In the genomic region with DNA sequence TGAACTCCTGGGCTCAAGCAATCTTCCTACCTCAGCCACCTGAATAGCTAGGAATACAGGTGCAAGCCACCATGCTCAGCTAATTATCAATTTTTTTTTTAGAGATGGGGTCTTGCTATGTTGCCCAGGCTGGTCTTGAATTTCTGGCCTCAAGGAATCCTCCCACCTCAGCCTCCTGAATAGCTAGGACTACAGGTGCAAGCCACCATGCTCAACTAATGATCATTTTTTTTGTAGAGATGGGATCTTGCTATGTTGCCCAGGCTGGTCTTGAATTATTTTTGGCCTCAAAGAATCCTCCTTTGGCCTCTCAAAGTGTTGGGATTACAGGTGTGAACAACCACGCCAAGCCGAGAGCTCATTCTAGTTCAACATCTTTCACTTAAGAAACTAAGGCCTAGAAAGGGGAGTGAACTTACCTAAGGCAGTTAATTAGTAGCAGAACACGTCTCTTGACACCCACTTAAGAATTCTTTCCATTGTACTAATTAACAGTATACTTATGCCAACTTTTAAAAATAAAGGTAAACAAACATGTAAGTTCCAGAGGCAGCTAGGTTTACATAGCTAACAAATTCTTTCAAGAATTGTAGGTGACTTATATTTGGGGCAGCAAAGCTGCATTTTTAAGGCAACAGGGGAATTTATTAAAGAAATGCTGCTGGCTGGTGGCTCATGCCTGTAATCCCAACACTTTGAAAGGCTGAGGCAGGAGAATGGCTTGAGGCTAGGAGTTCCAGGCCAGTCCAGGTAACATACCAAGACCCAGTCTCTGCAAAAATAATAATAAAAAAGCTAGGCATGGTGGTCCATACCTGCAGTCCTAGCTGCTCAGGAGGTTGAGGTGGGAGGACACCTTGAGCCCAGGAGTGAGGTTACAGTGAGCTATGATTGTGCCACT, we compare ENCODE assay signal across 19 cellular contexts.
"Had no signal": no experiment of that assay in that cellular context is flagged by ENCODE, and none has a peak within 500 bp of the region (broad histone marks: within the 10 kb centered on the region; RNA-seq: fewer than 3 reads in every experiment).

No MANE protein-coding gene starts in this region.

- ATAC-seq: activated CD8-positive, alpha-beta T cell treated with anti-CD3 and anti-CD28 coated beads for 36 hours; effector memory CD8-positive, alpha-beta T cell; foreskin keratinocyte had no signal

- H3K4me1 ChIP-seq: foreskin keratinocyte had no signal

- H3K4me2 ChIP-seq: hepatocyte had no signal

- H3K27me3 ChIP-seq: foreskin keratinocyte, hepatocyte, stomach had no signal

- H3K4me1 Mint-ChIP-seq: nephron progenitor cell had no signal

- DNase-seq: activated CD4-positive, alpha-beta T cell treated with anti-CD3 and anti-CD28 coated beads, Interleukin-2, amount 10 ng/mL, durations not matched to agents 24 days and 14 days; activated CD8-positive, alpha-beta T cell treated with anti-CD3 and anti-CD28 coated beads for 36 hours; activated gamma-delta T cell; activated T-cell treated with anti-CD3 and anti-CD28 coated beads, Interleukin-2, amount 50 U/mL, for 24 hours; dermis blood vessel endothelial cell; effector memory CD8-positive, alpha-beta T cell; foreskin keratinocyte; nephron progenitor cell; nucleus accumbens; stimulated activated CD4-positive, alpha-beta T cell treated with anti-CD3 and anti-CD28 coated beads, Interleukin-12 subunit alpha, Interleukin-12 subunit beta, amount 100 ng/mL, for 4 hours; stimulated activated CD4-positive, alpha-beta T cell treated with anti-CD3 and anti-CD28 coated beads, Interleukin-1b, Interleukin-23, amount 100 ng/mL, for 48 hours; stomach; T1000 had no signal

- H3K4me3 ChIP-seq: hepatocyte, lung, stomach had no signal

- FAIRE-seq: bronchial epithelial cell had no signal

- H3K9me3 ChIP-seq: stomach had no signal

- H2AFZ ChIP-seq: hepatocyte had no signal

- H3K9me3 Mint-ChIP-seq: activated T-cell treated with anti-CD3 and anti-CD28 coated beads, Interleukin-2, amount 50 U/mL, for 24 hours; effector memory CD8-positive, alpha-beta T cell; nephron progenitor cell; type B pancreatic cell had no signal

- H3K27ac ChIP-seq: foreskin keratinocyte, hepatocyte, stomach had no signal

- H3K27ac Mint-ChIP-seq: activated CD4-positive, alpha-beta T cell treated with anti-CD3 and anti-CD28 coated beads, Interleukin-2, amount 10 ng/mL, durations not matched to agents 24 days and 14 days; activated CD8-positive, alpha-beta T cell treated with anti-CD3 and anti-CD28 coated beads for 36 hours; activated naive CD8-positive, alpha-beta T cell; activated T-cell treated with anti-CD3 and anti-CD28 coated beads, Interleukin-2, amount 50 U/mL, for 24 hours; mesothelial cell of epicardium; nephron progenitor cell; type B pancreatic cell had no signal

- H3K27me3 Mint-ChIP-seq: activated CD4-positive, alpha-beta T cell treated with anti-CD3 and anti-CD28 coated beads, Interleukin-2, amount 10 ng/mL, durations not matched to agents 24 days and 14 days; activated CD8-positive, alpha-beta T cell treated with anti-CD3 and anti-CD28 coated beads for 36 hours; activated naive CD8-positive, alpha-beta T cell; activated T-cell treated with anti-CD3 and anti-CD28 coated beads, Interleukin-2, amount 50 U/mL, for 24 hours; effector memory CD8-positive, alpha-beta T cell; type B pancreatic cell had no signal

- H3K4me3 Mint-ChIP-seq: activated CD4-positive, alpha-beta T cell treated with anti-CD3 and anti-CD28 coated beads, Interleukin-2, amount 10 ng/mL, durations not matched to agents 24 days and 14 days; activated CD8-positive, alpha-beta T cell treated with anti-CD3 and anti-CD28 coated beads for 36 hours; activated naive CD8-positive, alpha-beta T cell; activated T-cell treated with anti-CD3 and anti-CD28 coated beads, Interleukin-2, amount 50 U/mL, for 24 hours; effector memory CD8-positive, alpha-beta T cell; mesothelial cell of epicardium; nephron progenitor cell; type B pancreatic cell had no signal
